20 cellular contexts compared by ENCODE assay signal in genomic region chr10:59082249-59082648, GRCh38.
"Had no signal": no experiment of that assay in that cellular context is flagged by ENCODE, and none has a peak within 500 bp of the region (broad histone marks: within the 10 kb centered on the region; RNA-seq: fewer than 3 reads in every experiment).

No MANE protein-coding gene starts in this region.

- DNase-seq: cerebellar nuclear complex; dermis blood vessel endothelial cell; effector CD4-positive, alpha-beta T cell; endodermal cell; esophagus squamous epithelium; foreskin fibroblast; left colon; left ventricle myocardium superior; naive thymus-derived CD4-positive, alpha-beta T cell; posterior cingulate gyrus; small intestine; stimulated activated CD4-positive, alpha-beta T cell treated with anti-CD3 and anti-CD28 coated beads, Interleukin-12 subunit alpha, Interleukin-12 subunit beta, amount 100 ng/mL, for 4 hours; stimulated activated naive CD4-positive, alpha-beta T cell; stomach; substantia nigra; trophoblast cell had no signal

- H3K27ac ChIP-seq: esophagus squamous epithelium, hepatocyte, right atrium auricular region, stomach had no signal

- H3K36me3 Mint-ChIP-seq: naive thymus-derived CD4-positive, alpha-beta T cell had no signal

- H3K27me3 ChIP-seq: esophagus squamous epithelium, hepatocyte, right atrium auricular region, stomach had no signal

- H3K9me3 ChIP-seq: esophagus squamous epithelium, right atrium auricular region, stomach had no signal

- H3K4me3 Mint-ChIP-seq: endodermal cell; naive thymus-derived CD4-positive, alpha-beta T cell; neural crest cell had no signal

- H3K4me1 Mint-ChIP-seq: naive thymus-derived CD4-positive, alpha-beta T cell had no signal

- H2AFZ ChIP-seq: hepatocyte had no signal

- H3K27ac Mint-ChIP-seq: endodermal cell; naive thymus-derived CD4-positive, alpha-beta T cell had no signal

- H3K36me3 ChIP-seq: esophagus squamous epithelium, right atrium auricular region, stomach had no signal

- H3K4me3 ChIP-seq: esophagus squamous epithelium, hepatocyte, lung, right atrium auricular region, stomach had no signal

- H3K4me2 ChIP-seq: hepatocyte had no signal

- ATAC-seq: left colon; left ventricle myocardium superior; naive thymus-derived CD4-positive, alpha-beta T cell had no signal

- H3K9me3 Mint-ChIP-seq: endodermal cell, neural crest cell had no signal
